Comparison of ENCODE assay signal across 17 cellular contexts in genomic region chr9:135091545-135091944, GRCh38. TPM values are rescaled to one million over a fixed set of nuclear protein-coding genes. Genes with fewer than 3 reads are reported as not detected.
A peak's percentile ranks its signal among the peaks of the same experiment; 100 is the strongest.
DNase-seq lines count a peak whose midpoint lies in the region; FAIRE-seq and TF ChIP-seq lines count a peak whose summit lies in the region.
"Had no signal": no experiment of that assay in that cellular context is flagged by ENCODE, and none has a peak within 500 bp of the region (broad histone marks: within the 10 kb centered on the region; RNA-seq: fewer than 3 reads in every experiment).

No MANE protein-coding gene starts in this region.

- peaks cover 0 to 2% of the 10 kb centered on the region in 2 donors for H3K4me1 ChIP-seq in neuronal stem cell (ENCODE audit: control insufficient read depth in 2 of 2, insufficient read depth in 1 of 2, low read depth in 1 of 2, low read length in 2 of 2)

- no peak overlapping the region for H3K23ac ChIP-seq in neuronal stem cell (ENCODE audit: low read depth, low read length, poor library complexity)

- DNase-seq in GM12891 (ENCODE audit: insufficient read length, low spot score) (no peak), HTR-8/SVneo (ENCODE audit: insufficient read length, low spot score) (no peak), neuronal stem cell (ENCODE audit: low spot score) (no peak), amniotic stem cell (lab: John Stamatoyannopoulos, UW) (no peak), amygdala (lab: John Stamatoyannopoulos, UW) (no peak)
- no peak for DNase-seq in activated CD4-positive, alpha-beta memory T cell treated with anti-CD3 and anti-CD28 coated beads for 36 hours
- DNase-seq: CD8-positive, alpha-beta T cell; COR-L47; DMS153; DMS79 treated with DMSO at 0.1 percent for 48 hours; EL had no signal

- H3K4me3 ChIP-seq in neuronal stem cell (ENCODE audit: low read length in 2 of 2) = peak overlapping the region in 1 of 2 donors; percentile 67
- H3K4me3 ChIP-seq: A549 had no signal

- peaks cover 17 to 40% (median 33%) of the 10 kb centered on the region in 3 experiments for H3K27me3 ChIP-seq in neuronal stem cell (ENCODE audit: control insufficient read depth in 3 of 3, insufficient read depth in 3 of 3, low read depth in 1 of 3, low read length in 3 of 3)

- H4K8ac ChIP-seq in neuronal stem cell (ENCODE audit: low read depth, low read length) = no peak overlapping the region

- H3K27ac ChIP-seq in neuronal stem cell (replicated peaks; ENCODE audit: low read length) = no peak overlapping the region
- H3K27ac ChIP-seq: A549 had no signal

- no peak overlapping the region for H3K4me2 ChIP-seq in neuronal stem cell (ENCODE audit: insufficient read depth, low read length, poor library complexity, severe bottlenecking)
- H3K4me2 ChIP-seq: A549 had no signal

- H3K27me3 Mint-ChIP-seq in brain = peaks cover 27% of the 10 kb centered on the region
- peaks cover 34% of the 10 kb centered on the region for H3K27me3 Mint-ChIP-seq in activated CD4-positive, alpha-beta memory T cell treated with anti-CD3 and anti-CD28 coated beads for 36 hours

- no CpG with 5 or more reads among the region's 1 CpG for WGBS in neuronal stem cell (ENCODE audit: extremely low coverage in 2 of 2, insufficient read length in 2 of 2, insufficient replicate concordance in 1 of 2), 2 donors

- no peak for TF ChIP-seq CTCF in brain (conservative IDR thresholded peaks at IDR 0.05)

- peaks cover 0 to 6% of the 10 kb centered on the region in 2 donors for H3K9me3 ChIP-seq in neuronal stem cell (replicated peaks in 1 of 2; ENCODE audit: control insufficient read depth in 2 of 2, insufficient read depth in 1 of 2, low read depth in 1 of 2, low read length in 2 of 2)
- H3K9me3 ChIP-seq: A549 had no signal

- no peak overlapping the region for H4K91ac ChIP-seq in neuronal stem cell (ENCODE audit: low read depth, low read length, poor library complexity)

- peak; percentile 90 for FAIRE-seq in GM12891 (lab: Jason Lieb, UNC)
- FAIRE-seq in HTR-8/SVneo (lab: Jason Lieb, UNC) = peak; percentile 96
- FAIRE-seq: A549, D721Med, G401.6, H54 had no signal

- H3K18ac ChIP-seq in neuronal stem cell (ENCODE audit: low read length) = no peak overlapping the region

- H3K36me3 Mint-ChIP-seq in brain = peaks cover 30% of the 10 kb centered on the region
- no peaks in the 10 kb centered on the region for H3K36me3 Mint-ChIP-seq in activated CD4-positive, alpha-beta memory T cell treated with anti-CD3 and anti-CD28 coated beads for 36 hours
- H3K36me3 Mint-ChIP-seq: CD8-positive, alpha-beta T cell had no signal

- H3K4me1 Mint-ChIP-seq in brain = peaks cover 62% of the 10 kb centered on the region
- H3K4me1 Mint-ChIP-seq in activated CD4-positive, alpha-beta memory T cell treated with anti-CD3 and anti-CD28 coated beads for 36 hours (ENCODE audit: low read depth) = no peaks in the 10 kb centered on the region

- POLR2A ChIA-PET in activated CD4-positive, alpha-beta memory T cell treated with anti-CD3 and anti-CD28 coated beads for 36 hours (lab: Charles Lee) = no interaction called here

- no peak overlapping the region for H2BK15ac ChIP-seq in neuronal stem cell (ENCODE audit: low read length)

- peak overlapping the region in 2 of 5 experiments; percentile 1 to 56 for H3K27ac Mint-ChIP-seq in brain
- H3K27ac Mint-ChIP-seq in activated CD4-positive, alpha-beta memory T cell treated with anti-CD3 and anti-CD28 coated beads for 36 hours = no peak overlapping the region
- H3K27ac Mint-ChIP-seq: CD14-positive monocyte; CD8-positive, alpha-beta T cell had no signal

- H2BK12ac ChIP-seq in neuronal stem cell (ENCODE audit: low read length) = no peak overlapping the region

- H3K4ac ChIP-seq in neuronal stem cell (ENCODE audit: low read length) = no peak overlapping the region

- peak overlapping the region; percentile 53 for H3K9ac ChIP-seq in neuronal stem cell (ENCODE audit: low read depth, low read length, poor library complexity)

- no peak overlapping the region for H2AFZ ChIP-seq in neuronal stem cell (ENCODE audit: low read length)

- TF ChIP-seq POLR2A in GM12891 (IDR thresholded peaks at IDR 0.05; ENCODE audit: low read depth, low read length) = no peak

- H2BK5ac ChIP-seq in neuronal stem cell (ENCODE audit: low read length) = no peak overlapping the region

- peaks cover 0 to 3% (median 0%) of the 10 kb centered on the region in 5 experiments for H3K9me3 Mint-ChIP-seq in brain
- no peaks in the 10 kb centered on the region for H3K9me3 Mint-ChIP-seq in activated CD4-positive, alpha-beta memory T cell treated with anti-CD3 and anti-CD28 coated beads for 36 hours
- H3K9me3 Mint-ChIP-seq: CD8-positive, alpha-beta T cell had no signal

- no peak overlapping the region for H2BK120ac ChIP-seq in neuronal stem cell (ENCODE audit: low read depth, low read length)

- CTCF ChIA-PET in activated CD4-positive, alpha-beta memory T cell treated with anti-CD3 and anti-CD28 coated beads for 36 hours (lab: Charles Lee) = no interaction called here

- intact Hi-C loops in activated CD4-positive, alpha-beta memory T cell treated with anti-CD3 and anti-CD28 coated beads for 36 hours (cut with micrococcal nuclease) = no loop called here

- H2AK5ac ChIP-seq in neuronal stem cell (ENCODE audit: low read depth, low read length) = no peak overlapping the region

- H3K79me1 ChIP-seq in neuronal stem cell (ENCODE audit: low read depth, low read length) = no peaks in the 10 kb centered on the region

- no peak overlapping the region for H3K14ac ChIP-seq in neuronal stem cell (ENCODE audit: low read length)

- H3K4me3 Mint-ChIP-seq in brain = peak overlapping the region; percentile 2 to 71 (median 30)
- H3K4me3 Mint-ChIP-seq in activated CD4-positive, alpha-beta memory T cell treated with anti-CD3 and anti-CD28 coated beads for 36 hours = no peak overlapping the region
- H3K4me3 Mint-ChIP-seq: CD8-positive, alpha-beta T cell had no signal

- H3K36me3 ChIP-seq in neuronal stem cell (replicated peaks in 1 of 2; ENCODE audit: control insufficient read depth in 2 of 2, insufficient read depth in 2 of 2, low read length in 2 of 2) = no peaks in the 10 kb centered on the region

TF ChIP-seq in GM12891, 5 proteins besides CTCF, POLR2A, EP300 and RAD21:
- TF ChIP-seq POLR2AphosphoS5 (IDR thresholded peaks at IDR 0.05; ENCODE audit: low read depth, low read length) (no peak), PAX5 (IDR thresholded peaks at IDR 0.05; ENCODE audit: insufficient read depth, low read length, severe bottlenecking) (no peak), POU2F2 (IDR thresholded peaks at IDR 0.05; ENCODE audit: low read depth, low read length) (no peak), SPI1 (IDR thresholded peaks at IDR 0.05; ENCODE audit: low read depth, low read length) (no peak), TAF1 (IDR thresholded peaks at IDR 0.05; ENCODE audit: low read depth, low read length) (no peak)

RNA-seq across cellular contexts. Expression of gene OLFM1, which starts 4.1 kb away (rescaled TPM):
- not detected for polyA plus RNA-seq in GM12891 (2012; ENCODE audit: low read depth, missing spikeins)
- 202 TPM for polyA plus RNA-seq in brain (ENCODE audit: insufficient read depth, low read depth, low replicate concordance)
- 5.8 TPM for polyA plus RNA-seq in neuronal stem cell (2013, experiment 1 of 2)
- polyA plus RNA-seq in neuronal stem cell (2013, experiment 2 of 2) = 5.8 TPM
- not detected for total RNA-seq in activated CD4-positive, alpha-beta memory T cell treated with anti-CD3 and anti-CD28 coated beads for 36 hours
- total RNA-seq: CD8-positive, alpha-beta T cell had no signal
